15 cellular contexts compared by ENCODE assay signal in genomic region chr17:29611351-29612093, GRCh38. TPM values are rescaled to one million over a fixed set of nuclear protein-coding genes. Genes with fewer than 3 reads are reported as not detected.
DNase-seq lines count a peak whose midpoint lies in the region; ATAC-seq and TF ChIP-seq lines count a peak whose summit lies in the region.
"Had no signal": no experiment of that assay in that cellular context is flagged by ENCODE, and none has a peak within 500 bp of the region (broad histone marks: within the 10 kb centered on the region; RNA-seq: fewer than 3 reads in every experiment).

No MANE protein-coding gene starts in this region.

- intact Hi-C loops in CD4-positive, alpha-beta T cell (cut with DNase I, micrococcal nuclease) = loop anchor here (1.0 to 10.0 kb wide), 4 partner anchors 17 to 323 kb away; partner anchors contain the start of genes ABHD15 (in 2 of the 2), TP53I13 (in 2 of the 2) and SSH2 (in 1 of the 2)
- intact Hi-C loops in adrenal gland (cut with DNase I) = loop anchor here in 1 of 2 donors (5.0 kb wide), 1 partner anchor 34 kb away; no protein-coding TSS in a partner anchor
- intact Hi-C loops in activated T-helper 1 cell treated with anti-CD3 and anti-CD28 coated beads, Interleukin-12 subunit alpha, Interleukin-12 subunit beta, Interleukin-2, Interleukin-4 antibody, amounts not matched to agents 30 ng/mL and 10 ng/mL and 1 ng/mL, durations not matched to agents 14 hours and 24 hours and 36 hours (cut with micrococcal nuclease) = loop anchor here (10.0 kb wide), 1 partner anchor 503 kb away; the partner anchor contains the start of gene NSRP1

- no peak overlapping the region for H3K14ac ChIP-seq in neuronal stem cell (ENCODE audit: low read length)

- peak overlapping the region; percentile 1 for H3K9ac ChIP-seq in neuronal stem cell (ENCODE audit: low read depth, low read length, poor library complexity)
- H3K9ac ChIP-seq: BLaER1 had no signal

- no peak for TF ChIP-seq POLR2A in adrenal gland (IDR thresholded peaks at IDR 0.05)

- no peak overlapping the region for H3K18ac ChIP-seq in neuronal stem cell (ENCODE audit: low read length)

- no peak overlapping the region for H2BK15ac ChIP-seq in neuronal stem cell (ENCODE audit: low read length)

- H3K79me1 ChIP-seq in neuronal stem cell (ENCODE audit: low read depth, low read length) = peaks cover 4% of the 10 kb centered on the region

- no peak overlapping the region for H2AFZ ChIP-seq in neuronal stem cell (ENCODE audit: low read length)

- H3K27me3 ChIP-seq in CD4-positive, alpha-beta T cell (ENCODE audit: control insufficient read depth, insufficient read depth, low read length) = no peaks in the 10 kb centered on the region
- H3K27me3 ChIP-seq in neuronal stem cell (ENCODE audit: control insufficient read depth in 3 of 3, insufficient read depth in 3 of 3, low read depth in 1 of 3, low read length in 3 of 3) = peaks cover 0 to 11% (median 5%) of the 10 kb centered on the region in 3 experiments
- H3K27me3 ChIP-seq in adrenal gland = no peaks in the 10 kb centered on the region

- H3K4me1 ChIP-seq in neuronal stem cell (ENCODE audit: control insufficient read depth in 2 of 2, insufficient read depth in 1 of 2, low read depth in 1 of 2, low read length in 2 of 2) (peaks cover 0 to 20% of the 10 kb centered on the region in 2 donors), adrenal gland (replicated peaks in 1 of 2) (peaks cover 17 to 34% of the 10 kb centered on the region in 2 donors)
- H3K4me1 ChIP-seq: HAP-1 had no signal

- H3K9me3 Mint-ChIP-seq in CD4-positive, alpha-beta T cell = no peaks in the 10 kb centered on the region
- no peaks in the 10 kb centered on the region for H3K9me3 Mint-ChIP-seq in activated T-helper 1 cell treated with anti-CD3 and anti-CD28 coated beads, Interleukin-12 subunit alpha, Interleukin-12 subunit beta, Interleukin-2, Interleukin-4 antibody, amounts not matched to agents 30 ng/mL and 10 ng/mL and 1 ng/mL, durations not matched to agents 14 hours and 24 hours and 36 hours

- H4K91ac ChIP-seq in neuronal stem cell (ENCODE audit: low read depth, low read length, poor library complexity) = no peak overlapping the region

- H3K4me1 Mint-ChIP-seq in CD4-positive, alpha-beta T cell (ENCODE audit: low read depth) = peaks cover 29% of the 10 kb centered on the region
- H3K4me1 Mint-ChIP-seq in activated T-helper 1 cell treated with anti-CD3 and anti-CD28 coated beads, Interleukin-12 subunit alpha, Interleukin-12 subunit beta, Interleukin-2, Interleukin-4 antibody, amounts not matched to agents 30 ng/mL and 10 ng/mL and 1 ng/mL, durations not matched to agents 14 hours and 24 hours and 36 hours (ENCODE audit: low read depth) = peaks cover 26% of the 10 kb centered on the region

- no peak overlapping the region for H3K4ac ChIP-seq in neuronal stem cell (ENCODE audit: low read length)

- peak overlapping the region; percentile 20 for H3K4me3 Mint-ChIP-seq in CD4-positive, alpha-beta T cell
- H3K4me3 Mint-ChIP-seq in activated T-helper 1 cell treated with anti-CD3 and anti-CD28 coated beads, Interleukin-12 subunit alpha, Interleukin-12 subunit beta, Interleukin-2, Interleukin-4 antibody, amounts not matched to agents 30 ng/mL and 10 ng/mL and 1 ng/mL, durations not matched to agents 14 hours and 24 hours and 36 hours = no peak overlapping the region

- POLR2A ChIA-PET in CD4-positive, alpha-beta T cell (lab: Charles Lee) = no interaction called here
- POLR2A ChIA-PET in RWPE1 (lab: Yijun Ruan, JAX; ENCODE audit: low non-redundant PET) = no interaction called here

- H3K36me3 ChIP-seq in neuronal stem cell (replicated peaks in 1 of 2; ENCODE audit: control insufficient read depth in 2 of 2, insufficient read depth in 2 of 2, low read length in 2 of 2) (peaks cover 6 to 51% of the 10 kb centered on the region in 2 donors), adrenal gland (replicated peaks in 1 of 2) (no peaks in the 10 kb centered on the region)

- H2BK12ac ChIP-seq in neuronal stem cell (ENCODE audit: low read length) = no peak overlapping the region

- ATAC-seq in CD4-positive, alpha-beta T cell (ENCODE audit: poor library complexity) = no peak
- ATAC-seq: A549, HepG2, K562 had no signal

- WGBS in neuronal stem cell (ENCODE audit: extremely low coverage in 2 of 2, insufficient read length in 2 of 2, insufficient replicate concordance in 1 of 2), 2 donors = no CpG with 5 or more reads among the region's 11 CpGs
- WGBS in adrenal gland, 4 donors = 90 to 98% (median 97%) methylated on average over 7 to 11 of the region's 11 CpGs

- H2AK5ac ChIP-seq in neuronal stem cell (ENCODE audit: low read depth, low read length) = peak overlapping the region; percentile 18

- no peak for DNase-seq in CD4-positive, alpha-beta T cell
- DNase-seq in RWPE1 (ENCODE audit: low spot score) (no peak), neuronal stem cell (ENCODE audit: low spot score) (no peak), DMS53 treated with DMSO at 0.1 percent for 48 hours (lab: John Stamatoyannopoulos, UW; ENCODE audit: unreplicated experiment) (no peak), adrenal gland (no peak)
- no peak for DNase-seq in activated CD8-positive, alpha-beta memory T cell treated with anti-CD3 and anti-CD28 coated beads, Interleukin-2, amount 50 U/mL, for 48 hours
- DNase-seq in activated T-helper 1 cell treated with anti-CD3 and anti-CD28 coated beads, Interleukin-12 subunit alpha, Interleukin-12 subunit beta, Interleukin-2, Interleukin-4 antibody, amounts not matched to agents 30 ng/mL and 10 ng/mL and 1 ng/mL, durations not matched to agents 14 hours and 24 hours and 36 hours (ENCODE audit: low spot score) = no peak
- DNase-seq: DMS153, DND-41, GF-D8 had no signal

- TF ChIP-seq CTCF in CD4-positive, alpha-beta T cell (IDR thresholded peaks at IDR 0.05) = no peak
- TF ChIP-seq CTCF in RWPE1 (conservative IDR thresholded peaks at IDR 0.05; ENCODE audit: low read depth) (no peak), adrenal gland (IDR thresholded peaks at IDR 0.05) (no peak)

- no peak overlapping the region for H2BK5ac ChIP-seq in neuronal stem cell (ENCODE audit: low read length)

- H3K27ac ChIP-seq in CD4-positive, alpha-beta T cell (ENCODE audit: low read depth, low read length) = no peak overlapping the region
- H3K27ac ChIP-seq in RWPE1 (peak overlapping the region; percentile 34), neuronal stem cell (replicated peaks; ENCODE audit: low read length) (no peak overlapping the region), adrenal gland (no peak overlapping the region)
- H3K27ac ChIP-seq: A549, BLaER1 had no signal

- CTCF ChIA-PET in CD4-positive, alpha-beta T cell (lab: Charles Lee) = no interaction called here
- CTCF ChIA-PET in RWPE1 (lab: Yijun Ruan, JAX) = interaction anchor here (0.5 to 1.0 kb wide), 2 partner anchors 19 to 29 kb away, joined by 3 to 4 read pairs; no protein-coding TSS in a partner anchor

- H3K9me3 ChIP-seq in CD4-positive, alpha-beta T cell (ENCODE audit: control insufficient read depth, low read length) = no peaks in the 10 kb centered on the region
- H3K9me3 ChIP-seq in neuronal stem cell (replicated peaks in 1 of 2; ENCODE audit: control insufficient read depth in 2 of 2, insufficient read depth in 1 of 2, low read depth in 1 of 2, low read length in 2 of 2) = peaks cover 3 to 10% of the 10 kb centered on the region in 2 donors
- H3K9me3 ChIP-seq in adrenal gland (replicated peaks in 1 of 3) = no peaks in the 10 kb centered on the region
- H3K9me3 ChIP-seq: A549, BLaER1, HAP-1 had no signal

- H2BK120ac ChIP-seq in neuronal stem cell (ENCODE audit: low read depth, low read length) = no peak overlapping the region

- H3K27ac Mint-ChIP-seq in CD4-positive, alpha-beta T cell = no peak overlapping the region
- no peak overlapping the region for H3K27ac Mint-ChIP-seq in activated T-helper 1 cell treated with anti-CD3 and anti-CD28 coated beads, Interleukin-12 subunit alpha, Interleukin-12 subunit beta, Interleukin-2, Interleukin-4 antibody, amounts not matched to agents 30 ng/mL and 10 ng/mL and 1 ng/mL, durations not matched to agents 14 hours and 24 hours and 36 hours

- no peaks in the 10 kb centered on the region for H3K27me3 Mint-ChIP-seq in CD4-positive, alpha-beta T cell
- H3K27me3 Mint-ChIP-seq in activated T-helper 1 cell treated with anti-CD3 and anti-CD28 coated beads, Interleukin-12 subunit alpha, Interleukin-12 subunit beta, Interleukin-2, Interleukin-4 antibody, amounts not matched to agents 30 ng/mL and 10 ng/mL and 1 ng/mL, durations not matched to agents 14 hours and 24 hours and 36 hours (ENCODE audit: insufficient read depth) = peaks cover 2% of the 10 kb centered on the region

- H4K8ac ChIP-seq in neuronal stem cell (ENCODE audit: low read depth, low read length) = no peak overlapping the region

- no peak overlapping the region for H3K4me2 ChIP-seq in neuronal stem cell (ENCODE audit: insufficient read depth, low read length, poor library complexity, severe bottlenecking)
- H3K4me2 ChIP-seq: A549, BLaER1 had no signal

- H3K36me3 Mint-ChIP-seq in CD4-positive, alpha-beta T cell (ENCODE audit: low read depth) = no peaks in the 10 kb centered on the region
- no peaks in the 10 kb centered on the region for H3K36me3 Mint-ChIP-seq in activated T-helper 1 cell treated with anti-CD3 and anti-CD28 coated beads, Interleukin-12 subunit alpha, Interleukin-12 subunit beta, Interleukin-2, Interleukin-4 antibody, amounts not matched to agents 30 ng/mL and 10 ng/mL and 1 ng/mL, durations not matched to agents 14 hours and 24 hours and 36 hours (ENCODE audit: low read depth)

- H3K23ac ChIP-seq in neuronal stem cell (ENCODE audit: low read depth, low read length, poor library complexity) = peak overlapping the region; percentile 76

- H3K4me3 ChIP-seq in neuronal stem cell (ENCODE audit: low read length in 2 of 2) (no peak overlapping the region), adrenal gland (no peak overlapping the region)
- H3K4me3 ChIP-seq: A549, BLaER1, HAP-1, K562 had no signal

RNA-seq across cellular contexts. Expression of gene CORO6, which starts 11.2 kb away (rescaled TPM):
- 1 to 10 TPM; 2.8 to 3.3 TPM for total RNA-seq in CD4-positive, alpha-beta T cell
- 5.2 TPM for polyA plus RNA-seq in neuronal stem cell (2013, experiment 1 of 2)
- polyA plus RNA-seq in neuronal stem cell (2013, experiment 2 of 2) = 5.5 TPM
- 10 to 100 TPM in 1 of 8 donors, 1 to 10 TPM in 7; 1.1 to 14.8 (median 5.6) TPM for total RNA-seq in adrenal gland
- 10 to 100 TPM in 2 of 3 donors, under 1 TPM in 1; 0.44 to 34.0 (median 25.5) TPM for polyA plus RNA-seq in adrenal gland
- 5.1 and 6.4 TPM in 2 replicates for total RNA-seq in activated T-helper 1 cell treated with anti-CD3 and anti-CD28 coated beads, Interleukin-12 subunit alpha, Interleukin-12 subunit beta, Interleukin-2, Interleukin-4 antibody, amounts not matched to agents 30 ng/mL and 10 ng/mL and 1 ng/mL, durations not matched to agents 14 hours and 24 hours and 36 hours

RNA-seq across cellular contexts. Expression of gene ANKRD13B, which starts 18.6 kb away (rescaled TPM):
- total RNA-seq in CD4-positive, alpha-beta T cell = 1 to 10 TPM; 2.1 to 3.0 TPM
- 24.5 TPM for polyA plus RNA-seq in neuronal stem cell (2013, experiment 1 of 2)
- polyA plus RNA-seq in neuronal stem cell (2013, experiment 2 of 2) = 23.7 TPM
- 10 to 100 TPM in 1 of 8 donors, 1 to 10 TPM in 7; 2.5 to 11.7 (median 5.4) TPM for total RNA-seq in adrenal gland
- polyA plus RNA-seq in adrenal gland = 10 to 100 TPM in 1 of 3 donors, 1 to 10 TPM in 2; 1.0 to 23.8 (median 7.2) TPM
- 45.8 and 46.2 TPM in 2 replicates for total RNA-seq in activated T-helper 1 cell treated with anti-CD3 and anti-CD28 coated beads, Interleukin-12 subunit alpha, Interleukin-12 subunit beta, Interleukin-2, Interleukin-4 antibody, amounts not matched to agents 30 ng/mL and 10 ng/mL and 1 ng/mL, durations not matched to agents 14 hours and 24 hours and 36 hours

RNA-seq across cellular contexts. Expression of gene GIT1, which starts 22.1 kb away (rescaled TPM):
- total RNA-seq in CD4-positive, alpha-beta T cell = 10 to 100 TPM; 35.8 to 36.7 TPM
- 63.2 TPM for polyA plus RNA-seq in neuronal stem cell (2013, experiment 1 of 2)
- 65.1 TPM for polyA plus RNA-seq in neuronal stem cell (2013, experiment 2 of 2)
- total RNA-seq in adrenal gland = 10 to 100 TPM; 21.3 to 36.6 (median 31.7) TPM
- 10 to 100 TPM; 13.7 to 51.6 (median 33.4) TPM for polyA plus RNA-seq in adrenal gland
- 81.0 and 87.5 TPM in 2 replicates for total RNA-seq in activated T-helper 1 cell treated with anti-CD3 and anti-CD28 coated beads, Interleukin-12 subunit alpha, Interleukin-12 subunit beta, Interleukin-2, Interleukin-4 antibody, amounts not matched to agents 30 ng/mL and 10 ng/mL and 1 ng/mL, durations not matched to agents 14 hours and 24 hours and 36 hours

RNA-seq across cellular contexts. Expression of gene TP53I13, which starts 43.0 kb away (rescaled TPM):
- total RNA-seq in CD4-positive, alpha-beta T cell = 10 to 100 TPM; 45.8 to 47.7 TPM
- 32.2 TPM for polyA plus RNA-seq in neuronal stem cell (2013, experiment 1 of 2)
- 30.4 TPM for polyA plus RNA-seq in neuronal stem cell (2013, experiment 2 of 2)
- total RNA-seq in adrenal gland = 10 to 100 TPM; 22.0 to 70.5 (median 45.2) TPM
- polyA plus RNA-seq in adrenal gland = 100 to 1,000 TPM in 2 of 3 donors, 1 to 10 TPM in 1; 4.2 to 163 (median 135) TPM
- total RNA-seq in activated T-helper 1 cell treated with anti-CD3 and anti-CD28 coated beads, Interleukin-12 subunit alpha, Interleukin-12 subunit beta, Interleukin-2, Interleukin-4 antibody, amounts not matched to agents 30 ng/mL and 10 ng/mL and 1 ng/mL, durations not matched to agents 14 hours and 24 hours and 36 hours = 67.4 and 71.8 TPM in 2 replicates

RNA-seq across cellular contexts. Expression of gene ABHD15, which starts 44.7 kb away (rescaled TPM):
- total RNA-seq in CD4-positive, alpha-beta T cell = 1 to 10 TPM; 4.1 to 4.9 TPM
- polyA plus RNA-seq in neuronal stem cell (2013, experiment 1 of 2) = 2.6 TPM
- 2.5 TPM for polyA plus RNA-seq in neuronal stem cell (2013, experiment 2 of 2)
- 10 to 100 TPM in 1 of 8 donors, 1 to 10 TPM in 7; 4.7 to 11.1 (median 7.5) TPM for total RNA-seq in adrenal gland
- polyA plus RNA-seq in adrenal gland = 1 to 10 TPM; 2.9 to 4.1 (median 3.0) TPM
- 18.5 and 19.5 TPM in 2 replicates for total RNA-seq in activated T-helper 1 cell treated with anti-CD3 and anti-CD28 coated beads, Interleukin-12 subunit alpha, Interleukin-12 subunit beta, Interleukin-2, Interleukin-4 antibody, amounts not matched to agents 30 ng/mL and 10 ng/mL and 1 ng/mL, durations not matched to agents 14 hours and 24 hours and 36 hours
